2 cellular contexts compared by ENCODE assay signal in genomic region chr4:183185018-183185417, GRCh38.
TF ChIP-seq lines count a peak whose summit lies in the region.

No MANE protein-coding gene starts in this region.

TF ChIP-seq in IMR-90, 13 proteins besides CTCF, POLR2A, EP300 and RAD21:
- TF ChIP-seq NFE2L2 (IDR thresholded peaks at IDR 0.05; ENCODE audit: low read depth, low read length): no peak
- TF ChIP-seq BHLHE40 (IDR thresholded peaks at IDR 0.05; ENCODE audit: low read depth, low read length): no peak
- TF ChIP-seq FOS (IDR thresholded peaks at IDR 0.05; ENCODE audit: low read depth, low read length): peak; percentile 22; the same call in 1 of the 2 replicates
- no peak for TF ChIP-seq ELK1 (IDR thresholded peaks at IDR 0.05; ENCODE audit: borderline replicate concordance, low read depth, low read length)

TF ChIP-seq in GM12878, 131 proteins besides CTCF, POLR2A, EP300 and RAD21 (continues in another document):
- no peak for TF ChIP-seq BCLAF1 (IDR thresholded peaks at IDR 0.05)
- TF ChIP-seq BHLHE40 (IDR thresholded peaks at IDR 0.05; ENCODE audit: borderline replicate concordance in 1 of 2, low read depth in 2 of 2, low read length in 1 of 2): peak in 1 of 2 experiments; percentile 36; a peak in 1 of 4 replicates
- no peak for TF ChIP-seq RCOR1 (conservative IDR thresholded peaks at IDR 0.05; ENCODE audit: low read depth, low read length)
- TF ChIP-seq RBBP5 (conservative IDR thresholded peaks at IDR 0.05): no peak
- TF ChIP-seq RB1 (IDR thresholded peaks at IDR 0.05; ENCODE audit: borderline replicate concordance): no peak
- no peak for TF ChIP-seq YY1 (IDR thresholded peaks at IDR 0.05; ENCODE audit: low read depth, low read length)
- TF ChIP-seq CBX5 (IDR thresholded peaks at IDR 0.05; ENCODE audit: low read depth): no peak
- TF ChIP-seq NKRF (conservative IDR thresholded peaks at IDR 0.05): no peak
- no peak for TF ChIP-seq SMC3 (IDR thresholded peaks at IDR 0.05; ENCODE audit: borderline replicate concordance, low read length)
- no peak for TF ChIP-seq NBN (IDR thresholded peaks at IDR 0.05)
- no peak for TF ChIP-seq POU2F2 (IDR thresholded peaks at IDR 0.05; ENCODE audit: borderline replicate concordance, low read depth, low read length)
- no peak for TF ChIP-seq SKIL (IDR thresholded peaks at IDR 0.05; ENCODE audit: low read depth, poor library complexity, severe bottlenecking)
- no peak for TF ChIP-seq ZNF592 (IDR thresholded peaks at IDR 0.05)
- no peak for TF ChIP-seq SREBF1 (IDR thresholded peaks at IDR 0.05; ENCODE audit: low read length)
- no peak for TF ChIP-seq HCFC1 (IDR thresholded peaks at IDR 0.05; ENCODE audit: low read length)
- TF ChIP-seq USF2 (IDR thresholded peaks at IDR 0.05; ENCODE audit: borderline replicate concordance, low read depth, low read length): no peak
- no peak for TF ChIP-seq E4F1 (IDR thresholded peaks at IDR 0.05; ENCODE audit: borderline replicate concordance, partially characterized antibody)
- no peak for TF ChIP-seq SMARCA5 (IDR thresholded peaks at IDR 0.05)
- TF ChIP-seq MEF2A (IDR thresholded peaks at IDR 0.05; ENCODE audit: insufficient read depth, low read depth, low read length): no peak
- TF ChIP-seq KAT2A (conservative IDR thresholded peaks at IDR 0.05; ENCODE audit: control insufficient read depth, low read depth, low read length): no peak
- TF ChIP-seq RELA (IDR thresholded peaks at IDR 0.05; ENCODE audit: borderline replicate concordance, partially characterized antibody): no peak
- TF ChIP-seq SUZ12 (IDR thresholded peaks at IDR 0.05; ENCODE audit: unreplicated experiment): no peak
- no peak; the same call in 1 of the 2 replicates for TF ChIP-seq BMI1 (IDR thresholded peaks at IDR 0.05; ENCODE audit: borderline replicate concordance)
- TF ChIP-seq MAX (IDR thresholded peaks at IDR 0.05; ENCODE audit: low read depth, low read length): no peak
- no peak for TF ChIP-seq RELB (IDR thresholded peaks at IDR 0.05; ENCODE audit: low read depth)
- TF ChIP-seq RUNX3 (IDR thresholded peaks at IDR 0.05; ENCODE audit: low read length): peak; percentile 86
- TF ChIP-seq ATF2 (IDR thresholded peaks at IDR 0.05; ENCODE audit: low read length): 0 out of 2 replicates have a peak, but pooled peaks have one; percentile 49
- no peak for TF ChIP-seq ZBED1 (IDR thresholded peaks at IDR 0.05; ENCODE audit: borderline replicate concordance)
- peak; percentile 63; the same call in 1 of the 2 replicates for TF ChIP-seq NR2F1 (conservative IDR thresholded peaks at IDR 0.05)
- TF ChIP-seq FOXM1 (IDR thresholded peaks at IDR 0.05; ENCODE audit: low read depth, low read length): no peak
- TF ChIP-seq PBX3 (IDR thresholded peaks at IDR 0.05; ENCODE audit: insufficient replicate concordance, low read depth, low read length): no peak
